ENCODE assay signal across 15 cellular contexts in the genomic region with DNA sequence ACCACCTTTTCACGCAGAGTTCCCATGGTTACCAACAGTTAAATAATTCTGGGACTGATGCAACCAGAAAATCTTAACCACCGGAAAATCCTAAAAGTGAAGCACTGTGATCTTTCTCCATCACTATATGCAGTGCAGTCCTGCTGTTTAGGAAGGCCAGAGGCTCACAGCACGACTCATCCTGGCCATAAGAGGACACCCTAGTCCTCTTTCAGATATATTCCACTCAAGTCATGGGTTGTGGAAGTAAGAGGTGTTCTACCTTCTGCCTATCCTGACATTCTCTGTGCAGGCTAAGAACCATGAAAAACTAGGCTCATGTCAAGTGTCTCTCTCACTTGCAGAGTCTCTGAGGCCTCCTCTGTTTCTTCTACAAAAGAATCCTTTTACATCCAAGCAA.
DNase-seq lines count a peak whose midpoint lies in the region; ATAC-seq and TF ChIP-seq lines count a peak whose summit lies in the region.
"Had no signal": no experiment of that assay in that cellular context is flagged by ENCODE, and none has a peak within 500 bp of the region (broad histone marks: within the 10 kb centered on the region; RNA-seq: fewer than 3 reads in every experiment).

No MANE protein-coding gene starts in this region.

- no peaks in the 10 kb centered on the region for H3K4me1 Mint-ChIP-seq in activated T-helper 17 cell treated with anti-CD3 and anti-CD28 coated beads, Interleukin-2, amount 50 U/mL, for 72 hours
- no peaks in the 10 kb centered on the region for H3K4me1 Mint-ChIP-seq in memory B cell
- no peaks in the 10 kb centered on the region for H3K4me1 Mint-ChIP-seq in CD4-positive, alpha-beta memory T cell
- H3K4me1 Mint-ChIP-seq: CD4-positive, CD25-positive, alpha-beta regulatory T cell had no signal

- H3K36me3 Mint-ChIP-seq in activated T-helper 17 cell treated with anti-CD3 and anti-CD28 coated beads, Interleukin-2, amount 50 U/mL, for 72 hours (ENCODE audit: low read depth), result peaks cover 84% of the 10 kb centered on the region
- peaks cover 36% of the 10 kb centered on the region for H3K36me3 Mint-ChIP-seq in memory B cell
- H3K36me3 Mint-ChIP-seq in CD4-positive, alpha-beta memory T cell, result peaks cover 51 to 71% of the 10 kb centered on the region in 2 donors

- H3K27ac Mint-ChIP-seq in activated T-helper 17 cell treated with anti-CD3 and anti-CD28 coated beads, Interleukin-2, amount 50 U/mL, for 72 hours, result peak overlapping the region; percentile 51
- H3K27ac Mint-ChIP-seq in memory B cell, result peak overlapping the region; percentile 13
- no peak overlapping the region for H3K27ac Mint-ChIP-seq in CD4-positive, alpha-beta memory T cell

- DNase-seq in choroid plexus epithelial cell (ENCODE audit: low read depth) (peak; percentile 55), memory B cell (ENCODE audit: low spot score in 2 of 2) (no peak), DMS 273 (lab: John Stamatoyannopoulos, UW; ENCODE audit: unreplicated experiment) (no peak), glomerular visceral epithelial cell (ENCODE audit: extremely low spot score) (no peak), AG20443 (ENCODE audit: low spot score) (no peak)
- no peak for DNase-seq in CD4-positive, alpha-beta memory T cell
- DNase-seq: CD4-positive, CD25-positive, alpha-beta regulatory T cell; DMS153; DMS79 treated with DMSO at 0.1 percent for 48 hours; EL; HCEC 1CT; KBM-7 had no signal

- no peak for ATAC-seq in activated T-helper 17 cell treated with anti-CD3 and anti-CD28 coated beads, Interleukin-2, amount 50 U/mL, for 72 hours (replicated peaks)
- no peak for ATAC-seq in memory B cell (ENCODE audit: low read depth)
- ATAC-seq: A549 had no signal

- H3K27me3 Mint-ChIP-seq in activated T-helper 17 cell treated with anti-CD3 and anti-CD28 coated beads, Interleukin-2, amount 50 U/mL, for 72 hours, result no peaks in the 10 kb centered on the region
- H3K27me3 Mint-ChIP-seq in memory B cell, result no peaks in the 10 kb centered on the region
- no peaks in the 10 kb centered on the region for H3K27me3 Mint-ChIP-seq in CD4-positive, alpha-beta memory T cell
- H3K27me3 Mint-ChIP-seq: CD4-positive, CD25-positive, alpha-beta regulatory T cell had no signal

- H3K4me3 ChIP-seq in choroid plexus epithelial cell (ENCODE audit: low read depth, low read length), result no peak overlapping the region
- no peak overlapping the region for H3K4me3 ChIP-seq in CD4-positive, alpha-beta memory T cell (ENCODE audit: low read length in 2 of 2)
- H3K4me3 ChIP-seq: A549; BLaER1 treated with 17β-estradiol and CSF1 and Interleukin-3, amounts not matched to agents 10 nM and 100 nM had no signal

- H3K27ac ChIP-seq in CD4-positive, alpha-beta memory T cell (ENCODE audit: low read depth, low read length), result no peak overlapping the region
- H3K27ac ChIP-seq: A549; BLaER1 treated with 17β-estradiol and CSF1 and Interleukin-3, amounts not matched to agents 10 nM and 100 nM had no signal

- intact Hi-C loops in CD4-positive, alpha-beta memory T cell (cut with micrococcal nuclease), result no loop called here

- H3K9me3 Mint-ChIP-seq in activated T-helper 17 cell treated with anti-CD3 and anti-CD28 coated beads, Interleukin-2, amount 50 U/mL, for 72 hours, result no peaks in the 10 kb centered on the region
- no peaks in the 10 kb centered on the region for H3K9me3 Mint-ChIP-seq in memory B cell
- no peaks in the 10 kb centered on the region for H3K9me3 Mint-ChIP-seq in CD4-positive, alpha-beta memory T cell
- H3K9me3 Mint-ChIP-seq: CD4-positive, CD25-positive, alpha-beta regulatory T cell had no signal

- H3K4me1 ChIP-seq in CD4-positive, alpha-beta memory T cell (ENCODE audit: insufficient read depth, low read length), result no peaks in the 10 kb centered on the region
- H3K4me1 ChIP-seq: A549; BLaER1 treated with 17β-estradiol and CSF1 and Interleukin-3, amounts not matched to agents 10 nM and 100 nM had no signal

- no peak overlapping the region for H3K4me3 Mint-ChIP-seq in activated T-helper 17 cell treated with anti-CD3 and anti-CD28 coated beads, Interleukin-2, amount 50 U/mL, for 72 hours
- no peak overlapping the region for H3K4me3 Mint-ChIP-seq in memory B cell
- H3K4me3 Mint-ChIP-seq in CD4-positive, alpha-beta memory T cell, result no peak overlapping the region
- H3K4me3 Mint-ChIP-seq: CD4-positive, CD25-positive, alpha-beta regulatory T cell had no signal

- POLR2A ChIA-PET in CD4-positive, alpha-beta memory T cell (lab: Charles Lee; ENCODE audit: partially characterized antibody), result no interaction called here

- TF ChIP-seq CTCF in choroid plexus epithelial cell (conservative IDR thresholded peaks at IDR 0.05; ENCODE audit: low read depth, low read length), result peak; percentile 37

- CTCF ChIA-PET in CD4-positive, alpha-beta memory T cell (lab: Charles Lee; ENCODE audit: partially characterized antibody), result no interaction called here

- peaks cover 46% of the 10 kb centered on the region for H3K36me3 ChIP-seq in CD4-positive, alpha-beta memory T cell (ENCODE audit: insufficient read depth, low read length)

- H3K9me3 ChIP-seq in CD4-positive, alpha-beta memory T cell (ENCODE audit: control insufficient read depth in 1 of 2, low read length in 2 of 2), result no peaks in the 10 kb centered on the region
- H3K9me3 ChIP-seq: A549; BLaER1 treated with 17β-estradiol and CSF1 and Interleukin-3, amounts not matched to agents 10 nM and 100 nM had no signal

- H3K27me3 ChIP-seq in CD4-positive, alpha-beta memory T cell (ENCODE audit: insufficient read depth, low read length), result no peaks in the 10 kb centered on the region
- H3K27me3 ChIP-seq: BLaER1 treated with 17β-estradiol and CSF1 and Interleukin-3, amounts not matched to agents 10 nM and 100 nM had no signal

Comparison
In these comparisons a context has a peak if more than half of its experiments do, and no peak if none do; other contexts are left out.
1. H3K27ac Mint-ChIP-seq: peak in activated T-helper 17 cell treated with anti-CD3 and anti-CD28 coated beads, Interleukin-2, amount 50 U/mL, for 72 hours (single experiment) and memory B cell (single experiment); none in CD4-positive, alpha-beta memory T cell (0 of 7).